In the genomic region with DNA sequence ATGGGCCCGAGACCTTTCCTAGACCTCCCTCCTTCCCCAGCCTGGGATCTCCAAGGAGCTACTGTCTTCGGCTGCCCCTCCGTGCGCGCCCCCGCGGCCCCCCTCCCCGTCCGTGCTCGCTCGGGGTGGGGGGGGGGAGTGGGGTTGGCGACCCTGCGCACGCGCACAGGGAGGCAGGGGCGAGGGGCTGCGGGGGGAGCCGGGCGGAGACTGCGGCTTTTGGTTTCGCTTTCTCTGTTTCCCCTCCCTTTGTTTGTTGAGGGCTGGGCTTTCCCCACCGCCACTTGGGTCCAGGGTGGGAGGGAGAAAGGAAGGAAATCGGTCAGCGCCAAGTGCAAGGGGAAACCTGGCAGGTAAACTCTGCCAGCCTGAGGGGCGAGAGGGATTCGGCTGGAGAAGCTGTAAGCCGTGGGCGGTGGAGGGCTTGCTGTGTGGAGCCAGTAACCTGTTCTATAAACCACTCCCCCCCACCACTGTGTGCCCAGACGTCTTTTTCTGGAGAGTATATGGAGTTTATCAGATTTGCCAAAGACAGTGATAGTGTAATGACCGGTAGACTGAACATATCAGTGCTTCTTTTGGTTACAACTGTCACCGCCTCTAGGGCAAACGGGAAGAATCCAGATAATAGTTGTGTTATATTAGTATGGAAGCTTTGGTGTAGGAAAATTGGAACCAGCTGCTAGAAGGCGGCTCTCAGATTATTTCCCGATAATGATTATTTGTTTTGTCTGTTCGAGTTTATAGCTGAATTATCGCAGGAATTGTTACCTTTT, we compare ENCODE assay signal across 8 cellular contexts. TPM values are rescaled to one million over a fixed set of nuclear protein-coding genes. Genes with fewer than 3 reads are reported as not detected.
A peak's percentile ranks its signal among the peaks of the same experiment; 100 is the strongest.
DNase-seq lines count a peak whose midpoint lies in the region; ATAC-seq and TF ChIP-seq lines count a peak whose summit lies in the region.

No MANE protein-coding gene starts in this region.

- TF ChIP-seq POLR2A in gastroesophageal sphincter (IDR thresholded peaks at IDR 0.05), result no peak
- TF ChIP-seq POLR2A in testis (IDR thresholded peaks at IDR 0.05), result no peak

- TF ChIP-seq EP300 in gastroesophageal sphincter (IDR thresholded peaks at IDR 0.05), result no peak

- H3K4me3 ChIP-seq in HUES6 (ENCODE audit: low read depth, low read length) (peak overlapping the region; percentile 100), gastroesophageal sphincter (peak overlapping the region; percentile 71 to 89), testis (peak overlapping the region; percentile 85 to 100)

- H3K27me3 ChIP-seq in HUES6 (ENCODE audit: control insufficient read depth, insufficient read depth, low read length) (no peaks in the 10 kb centered on the region), gastroesophageal sphincter (no peaks in the 10 kb centered on the region), testis (no peaks in the 10 kb centered on the region)

- intact Hi-C loops in testis (cut with DNase I; ENCODE audit: low total_unique reads), result no loop called here

- TF ChIP-seq CTCF in gastroesophageal sphincter (IDR thresholded peaks at IDR 0.05) (no peak), omental fat pad (IDR thresholded peaks at IDR 0.05) (no peak), testis (IDR thresholded peaks at IDR 0.05) (no peak)

- DNase-seq in COLO829 (ENCODE audit: low spot score) (peak; percentile 23), RPMI8226 (peak; percentile 78), activated gamma-delta T cell treated with Interleukin-2 at 50 U/mL for 16 hours (peak; percentile 62), omental fat pad (ENCODE audit: low spot score) (no peak), testis (peak; percentile 78)

- no peaks in the 10 kb centered on the region for H3K9me3 ChIP-seq in HUES6 (ENCODE audit: control insufficient read depth, insufficient read depth, low read depth, low read length)
- no peaks in the 10 kb centered on the region for H3K9me3 ChIP-seq in gastroesophageal sphincter
- H3K9me3 ChIP-seq in testis, result no peaks in the 10 kb centered on the region

- H3K9ac ChIP-seq in HUES6 (ENCODE audit: low read length), result peak overlapping the region; percentile 100

- H3K27ac ChIP-seq in HUES6 (ENCODE audit: low read depth, low read length) (peak overlapping the region; percentile 98), gastroesophageal sphincter (peak overlapping the region; percentile 93 to 100 (median 98)), testis (peak overlapping the region; percentile 98 to 100)

- H3K36me3 ChIP-seq in HUES6 (ENCODE audit: control insufficient read depth, insufficient read depth, low read length) (peaks cover 54% of the 10 kb centered on the region), gastroesophageal sphincter (peaks cover 0 to 28% of the 10 kb centered on the region in 2 donors), testis (ENCODE audit: low read depth, missing control alignments) (no peaks in the 10 kb centered on the region)

- ATAC-seq in GM21423 (IDR thresholded peaks at IDR 0.05; ENCODE audit: unreplicated experiment), result peak; percentile 48
- peak; percentile 26 for ATAC-seq in gastroesophageal sphincter
- ATAC-seq in omental fat pad (ENCODE audit: low FRiP score), result peak; percentile 39

- 1% methylated on average over 12 to 15 of the region's 36 CpGs for WGBS in gastroesophageal sphincter (ENCODE audit: low coverage in 1 of 2), 2 donors
- 1% methylated on average over 15 to 35 of the region's 36 CpGs for WGBS in testis, 2 donors

- H3K4me1 ChIP-seq in HUES6 (ENCODE audit: control insufficient read depth, insufficient read depth, low read length) (peaks cover 15% of the 10 kb centered on the region; the same call in 1 of the 2 replicates), gastroesophageal sphincter (peaks cover 7 to 83% (median 36%) of the 10 kb centered on the region in 3 donors), testis (peaks cover 40% of the 10 kb centered on the region)

RNA-seq across cellular contexts. Expression of gene DNAJA1, which starts 0.7 kb away (rescaled TPM):
- total RNA-seq in gastroesophageal sphincter (100 to 1,000 TPM in 2 of 4 donors, 10 to 100 TPM in 2; 75.6 to 111 (median 96.5) TPM), omental fat pad (100 to 1,000 TPM in 3 of 4 donors, 10 to 100 TPM in 1; 94.6 to 269 (median 151) TPM), testis (100 to 1,000 TPM; 146 to 149 TPM)
- 256 TPM for polyA plus RNA-seq in testis (ENCODE audit: insufficient read depth, low read depth, low replicate concordance)

RNA-seq across cellular contexts. Expression of gene APTX, which starts 24.3 kb away (rescaled TPM):
- 10 to 100 TPM; 20.0 to 51.1 (median 25.4) TPM for total RNA-seq in gastroesophageal sphincter
- total RNA-seq in omental fat pad, result 10 to 100 TPM; 16.6 to 24.6 (median 21.4) TPM
- 10 to 100 TPM; 35.4 to 38.5 TPM for total RNA-seq in testis
- polyA plus RNA-seq in testis (ENCODE audit: insufficient read depth, low read depth, low replicate concordance), result 57.8 TPM

RNA-seq across cellular contexts. Expression of gene SMU1, which starts 50.7 kb away (rescaled TPM):
- total RNA-seq in gastroesophageal sphincter (10 to 100 TPM; 19.7 to 24.2 (median 21.9) TPM), omental fat pad (10 to 100 TPM; 14.6 to 23.5 (median 17.2) TPM), testis (10 to 100 TPM; 16.2 to 16.3 TPM)
- polyA plus RNA-seq in testis (ENCODE audit: insufficient read depth, low read depth, low replicate concordance), result 17.1 TPM
